16 cellular contexts compared by ENCODE assay signal in the genomic region with DNA sequence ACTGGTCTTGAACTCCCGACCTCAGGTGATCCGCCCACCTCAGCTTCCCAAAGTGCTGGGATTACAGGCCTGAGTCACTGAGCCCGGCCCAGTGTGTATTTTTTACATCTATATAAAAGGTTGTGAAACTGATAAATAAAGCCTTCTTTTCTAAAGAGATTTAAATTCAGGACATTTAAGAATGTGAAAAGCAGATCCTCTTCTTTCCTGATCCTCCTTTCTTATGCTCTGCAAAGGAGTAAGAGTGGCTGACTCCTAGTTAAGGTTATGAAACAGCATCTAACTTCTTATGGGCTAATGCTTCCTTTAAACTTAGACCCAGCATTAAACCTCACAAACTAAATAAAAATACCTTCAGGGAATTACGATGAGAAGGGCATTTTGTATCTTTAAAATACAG.
"Had no signal": no experiment of that assay in that cellular context is flagged by ENCODE, and none has a peak within 500 bp of the region (broad histone marks: within the 10 kb centered on the region; RNA-seq: fewer than 3 reads in every experiment).

No MANE protein-coding gene starts in this region.

- H3K27me3 ChIP-seq: gastroesophageal sphincter, neutrophil, right atrium auricular region, sigmoid colon, tibial artery, upper lobe of left lung, uterus had no signal

- H3K27ac ChIP-seq: gastroesophageal sphincter, neutrophil, right atrium auricular region, sigmoid colon, tibial artery, upper lobe of left lung, uterus had no signal

- H3K36me3 ChIP-seq: gastroesophageal sphincter, neutrophil, right atrium auricular region, sigmoid colon, tibial artery, upper lobe of left lung, uterus had no signal

- H3K27ac Mint-ChIP-seq: naive thymus-derived CD4-positive, alpha-beta T cell; nephron progenitor cell; stimulated activated naive CD8-positive, alpha-beta T cell treated with anti-CD3 and anti-CD28 coated beads, Interleukin-15, Interleukin-2, amounts not matched to agents 100 ng/mL and 50 ng/mL, for 24 hours had no signal

- H3K4me1 ChIP-seq: gastroesophageal sphincter, upper lobe of left lung, uterus had no signal

- H3K4me3 Mint-ChIP-seq: naive thymus-derived CD4-positive, alpha-beta T cell; nephron progenitor cell; stimulated activated naive CD8-positive, alpha-beta T cell treated with anti-CD3 and anti-CD28 coated beads, Interleukin-15, Interleukin-2, amounts not matched to agents 100 ng/mL and 50 ng/mL, for 24 hours had no signal

- ATAC-seq: esophagus mucosa; gastroesophageal sphincter; naive thymus-derived CD4-positive, alpha-beta T cell had no signal

- H3K4me1 Mint-ChIP-seq: naive thymus-derived CD4-positive, alpha-beta T cell had no signal

- H3K9me3 ChIP-seq: gastroesophageal sphincter, neutrophil, right atrium auricular region, sigmoid colon, tibial artery, upper lobe of left lung, uterus had no signal

- H3K27me3 Mint-ChIP-seq: naive thymus-derived CD4-positive, alpha-beta T cell; stimulated activated naive CD8-positive, alpha-beta T cell treated with anti-CD3 and anti-CD28 coated beads, Interleukin-15, Interleukin-2, amounts not matched to agents 100 ng/mL and 50 ng/mL, for 24 hours had no signal

- H3K9me3 Mint-ChIP-seq: nephron progenitor cell had no signal

- DNase-seq: effector memory CD4-positive, alpha-beta T cell; kidney glomerular epithelial cell; mesendoderm; naive thymus-derived CD4-positive, alpha-beta T cell; nephron progenitor cell; sigmoid colon; small intestine; stimulated activated CD4-positive, alpha-beta T cell treated with anti-CD3 and anti-CD28 coated beads, Interleukin-12 subunit alpha, Interleukin-12 subunit beta, amount 100 ng/mL, for 4 hours; tibial artery; upper lobe of left lung; uterus had no signal

- H3K4me3 ChIP-seq: gastroesophageal sphincter, right atrium auricular region, sigmoid colon, tibial artery, upper lobe of left lung, uterus had no signal
